9 cellular contexts compared by ENCODE assay signal in the genomic region with DNA sequence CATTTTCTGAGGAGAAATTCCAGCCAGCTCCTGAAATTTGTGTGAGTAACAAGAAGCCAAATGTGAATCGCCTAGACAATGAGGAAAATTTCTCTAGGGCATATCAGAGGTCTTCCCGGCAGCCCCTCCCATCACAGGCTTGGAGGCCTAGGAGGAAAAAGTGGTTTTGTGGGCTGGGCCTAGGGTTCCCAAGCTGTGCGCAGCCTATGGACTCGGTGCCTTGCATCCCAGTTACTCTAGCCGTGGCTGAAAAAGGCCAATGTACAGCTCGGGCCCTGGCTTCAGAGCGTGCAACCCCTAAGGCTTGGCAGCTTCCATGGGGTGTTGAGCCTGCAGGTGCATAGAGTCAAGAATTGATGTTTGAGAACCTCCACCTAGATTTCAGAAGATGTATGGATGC.
"Had no signal": no experiment of that assay in that cellular context is flagged by ENCODE, and none has a peak within 500 bp of the region (broad histone marks: within the 10 kb centered on the region; RNA-seq: fewer than 3 reads in every experiment).

No MANE protein-coding gene starts in this region.

- ATAC-seq: HCT116, K562 had no signal

- H3K9ac ChIP-seq: GM23248 had no signal

- FAIRE-seq: HTR-8/SVneo, K562 had no signal

- H3K4me3 ChIP-seq: GM23248, HAP-1, K562 had no signal

- H3K4me1 ChIP-seq: HAP-1 had no signal

- H3K9me3 ChIP-seq: HAP-1 had no signal

- H3K36me3 ChIP-seq: HAP-1 had no signal

- H3K27ac ChIP-seq: GM23248 had no signal

- DNase-seq: GM23248, GOT3, H7, IMR-90, KG1 had no signal
